ENCODE assay signal across 14 cellular contexts in the genomic region with DNA sequence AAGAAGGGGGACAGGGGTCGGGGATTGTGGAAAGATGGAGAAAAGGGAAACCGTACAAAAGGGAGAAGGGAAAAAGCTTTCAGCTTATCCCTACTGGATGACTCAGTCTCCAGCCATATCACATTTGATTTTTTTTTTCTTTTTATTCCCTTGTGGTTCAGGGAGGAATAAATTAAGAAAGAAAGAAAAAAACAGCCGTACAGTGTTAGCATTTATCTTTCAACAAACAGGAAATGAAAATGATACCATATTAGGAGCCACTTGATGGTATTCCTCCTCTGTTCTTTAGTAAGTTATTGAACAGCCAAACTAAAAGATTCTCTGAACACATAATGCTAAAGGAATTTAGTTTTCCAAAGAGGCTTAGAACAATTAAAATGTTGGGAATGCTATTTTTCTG.
A peak's percentile ranks its signal among the peaks of the same experiment; 100 is the strongest.
DNase-seq lines count a peak whose midpoint lies in the region; ATAC-seq and TF ChIP-seq lines count a peak whose summit lies in the region.
"Had no signal": no experiment of that assay in that cellular context is flagged by ENCODE, and none has a peak within 500 bp of the region (broad histone marks: within the 10 kb centered on the region; RNA-seq: fewer than 3 reads in every experiment).

No MANE protein-coding gene starts in this region.

- intact Hi-C loops in MCF 10A (cut with micrococcal nuclease) (no loop called here), breast epithelium (cut with DNase I; ENCODE audit: low total_unique reads) (loop anchor here (10.0 kb wide), 1 partner anchor 76 kb away; no protein-coding TSS in a partner anchor), mucosa of descending colon (cut with DNase I, micrococcal nuclease) (no loop called here)

- H3K4me3 ChIP-seq in breast epithelium (no peak overlapping the region), coronary artery (no peak overlapping the region), mucosa of descending colon (no peak overlapping the region)
- H3K4me3 ChIP-seq: BLaER1 treated with 17β-estradiol and CSF1 and Interleukin-3, amounts not matched to agents 10 nM and 100 nM had no signal

- H3K27me3 Mint-ChIP-seq in MCF 10A (ENCODE audit: insufficient read depth, unreplicated experiment) = no peaks in the 10 kb centered on the region
- H3K27me3 Mint-ChIP-seq: progenitor cell of endocrine pancreas had no signal

- H3K4me1 Mint-ChIP-seq in MCF 10A (ENCODE audit: insufficient read depth, unreplicated experiment) = peaks cover 6% of the 10 kb centered on the region

- ATAC-seq in mucosa of descending colon (peak; percentile 15), GM18870 (IDR thresholded peaks at IDR 0.05; ENCODE audit: unreplicated experiment) (no peak), HG03439 (IDR thresholded peaks at IDR 0.05; ENCODE audit: unreplicated experiment) (no peak)
- ATAC-seq: Panc1 had no signal

- DNase-seq in MCF 10A (ENCODE audit: unreplicated experiment) (peak; percentile 5), breast epithelium (ENCODE audit: low spot score in 2 of 2) (no peak), coronary artery (ENCODE audit: low spot score) (no peak), mucosa of descending colon (no peak), NCI-H2227 treated with DMSO at 0.1 percent for 48 hours (lab: John Stamatoyannopoulos, UW) (no peak)
- DNase-seq in effector CD4-positive, alpha-beta T cell = no peak
- DNase-seq: NCI-H1436; stimulated activated CD8-positive, alpha-beta memory T cell treated with anti-CD3 and anti-CD28 coated beads, Interleukin-4, amount 100 ng/mL, for 48 hours had no signal

- H3K27ac ChIP-seq in breast epithelium (peak overlapping the region in 1 of 2 donors; percentile 51), coronary artery (peak overlapping the region; percentile 8 to 67)
- H3K27ac ChIP-seq: BLaER1 treated with 17β-estradiol and CSF1 and Interleukin-3, amounts not matched to agents 10 nM and 100 nM had no signal

- H3K36me3 Mint-ChIP-seq in MCF 10A (ENCODE audit: insufficient read depth, unreplicated experiment) = peaks cover 49% of the 10 kb centered on the region

- POLR2A ChIA-PET in MCF 10A (lab: Yijun Ruan, JAX) = no interaction called here

- peaks cover 3% of the 10 kb centered on the region for H3K36me3 ChIP-seq in breast epithelium
- H3K36me3 ChIP-seq in mucosa of descending colon (ENCODE audit: low read depth) = no peaks in the 10 kb centered on the region

- no peak overlapping the region for H3K4me3 Mint-ChIP-seq in MCF 10A (ENCODE audit: unreplicated experiment)
- H3K4me3 Mint-ChIP-seq: brain had no signal

- H3K27ac Mint-ChIP-seq in MCF 10A (ENCODE audit: low read depth, unreplicated experiment) = no peak overlapping the region
- H3K27ac Mint-ChIP-seq: brain had no signal

- H3K9me3 Mint-ChIP-seq in MCF 10A (ENCODE audit: unreplicated experiment) = no peaks in the 10 kb centered on the region

- CTCF ChIA-PET in MCF 10A (lab: Yijun Ruan, JAX) = interaction anchor here (0.6 to 1.5 kb wide), 4 partner anchors 11 to 271 kb away, joined by 3 read pairs; no protein-coding TSS in a partner anchor

- H3K9me3 ChIP-seq in breast epithelium (no peaks in the 10 kb centered on the region), mucosa of descending colon (no peaks in the 10 kb centered on the region)

- TF ChIP-seq POLR2A in breast epithelium (IDR thresholded peaks at IDR 0.05) = no peak

- no peaks in the 10 kb centered on the region for H3K27me3 ChIP-seq in breast epithelium
- H3K27me3 ChIP-seq: BLaER1 treated with 17β-estradiol and CSF1 and Interleukin-3, amounts not matched to agents 10 nM and 100 nM had no signal

- no TSS peak for BruUV-seq in MCF 10A (replicated peaks; lab: Mats Ljungman, UMichigan)

- H3K4me1 ChIP-seq in breast epithelium (no peaks in the 10 kb centered on the region), mucosa of descending colon (ENCODE audit: low read depth) (no peaks in the 10 kb centered on the region)

- TF ChIP-seq CTCF in MCF 10A (IDR thresholded peaks at IDR 0.05; ENCODE audit: unreplicated experiment) (no peak), breast epithelium (IDR thresholded peaks at IDR 0.05) (no peak), coronary artery (IDR thresholded peaks at IDR 0.05) (no peak), mucosa of descending colon (IDR thresholded peaks at IDR 0.05) (no peak)
